1 cellular context compared by ENCODE assay signal in genomic region chr16:8567355-8568230, GRCh38.
TF ChIP-seq lines count a peak whose summit lies in the region.

No MANE protein-coding gene starts in this region.

TF ChIP-seq in HepG2, 621 proteins besides CTCF, POLR2A, EP300 and RAD21 (continued from another document and continues in another):
- TF ChIP-seq TFE3 (CRISPR knock-in tag; IDR thresholded peaks at IDR 0.05) (peak; percentile 44; the same call in 1 of the 2 replicates), ZFP41 (CRISPR knock-in tag; IDR thresholded peaks at IDR 0.05; ENCODE audit: borderline replicate concordance) (peak; percentile 81), CERS6 (CRISPR knock-in tag; IDR thresholded peaks at IDR 0.05) (0 out of 2 replicates have a peak, but pooled peaks have one; percentile 64), ARID4A (CRISPR knock-in tag; IDR thresholded peaks at IDR 0.05; ENCODE audit: borderline replicate concordance) (peak; percentile 53; the same call in 1 of the 2 replicates), TEAD3 (CRISPR knock-in tag; optimal IDR thresholded peaks at IDR 0.05; ENCODE audit: borderline replicate concordance) (peak; percentile 46), HIC2 (CRISPR knock-in tag; IDR thresholded peaks at IDR 0.05; ENCODE audit: low read depth) (0 out of 2 replicates have a peak, but pooled peaks have one; percentile 7), CHCHD3 (CRISPR knock-in tag; IDR thresholded peaks at IDR 0.05) (no peak), NFE2L2 (IDR thresholded peaks at IDR 0.05; ENCODE audit: low read length) (0 out of 2 replicates have a peak, but pooled peaks have one; percentile 40), MAFF (IDR thresholded peaks at IDR 0.05; ENCODE audit: low read depth, low read length) (peak; percentile 65), ZNF121 (CRISPR knock-in tag; IDR thresholded peaks at IDR 0.05) (peak; percentile 57; the same call in 1 of the 2 replicates), STAT5B (CRISPR knock-in tag; IDR thresholded peaks at IDR 0.05) (0 out of 2 replicates have a peak, but pooled peaks have one; percentile 53), ZBED4 (CRISPR knock-in tag; IDR thresholded peaks at IDR 0.05; ENCODE audit: borderline replicate concordance) (0 out of 2 replicates have a peak, but pooled peaks have one; percentile 35), GABPA (IDR thresholded peaks at IDR 0.05; ENCODE audit: low read depth, low read length) (no peak), GABPA (CRISPR knock-in tag; IDR thresholded peaks at IDR 0.05; ENCODE audit: low read depth) (peak; percentile 55), POGK (CRISPR knock-in tag; conservative IDR thresholded peaks at IDR 0.05) (peak; percentile 84; the same call in 1 of the 2 replicates), ZNF414 (CRISPR knock-in tag; IDR thresholded peaks at IDR 0.05) (0 out of 2 replicates have a peak, but pooled peaks have one; percentile 20), ZNF704 (CRISPR knock-in tag; IDR thresholded peaks at IDR 0.05; ENCODE audit: borderline replicate concordance) (no peak), FOXP1 (IDR thresholded peaks at IDR 0.05) (no peak), FOXP1 (CRISPR knock-in tag; IDR thresholded peaks at IDR 0.05) (peak; percentile 54; the same call in 1 of the 2 replicates), SMAD3 (CRISPR knock-in tag; IDR thresholded peaks at IDR 0.05) (peak; percentile 90; the same call in 1 of the 2 replicates), MEIS1 (CRISPR knock-in tag; IDR thresholded peaks at IDR 0.05; ENCODE audit: borderline replicate concordance) (no peak), TAF1 (CRISPR knock-in tag; IDR thresholded peaks at IDR 0.05) (no peak), HDAC6 (IDR thresholded peaks at IDR 0.05; ENCODE audit: low read depth, low read length) (no peak), ZNF891 (CRISPR knock-in tag; IDR thresholded peaks at IDR 0.05) (peak; percentile 32; the same call in 1 of the 2 replicates), ZBTB20 (CRISPR knock-in tag; IDR thresholded peaks at IDR 0.05; ENCODE audit: borderline replicate concordance, low read depth) (0 out of 2 replicates have a peak, but pooled peaks have one; percentile 36), HNF1B (CRISPR knock-in tag; IDR thresholded peaks at IDR 0.05) (peak; percentile 50; the same call in 1 of the 2 replicates), TBL1XR1 (IDR thresholded peaks at IDR 0.05; ENCODE audit: borderline replicate concordance, low read length, partially characterized antibody) (peak; percentile 26), FOXP4 (CRISPR knock-in tag; IDR thresholded peaks at IDR 0.05) (peak; percentile 80), SOX5 (CRISPR knock-in tag; IDR thresholded peaks at IDR 0.05; ENCODE audit: borderline replicate concordance) (peak; percentile 52), KDM5A (IDR thresholded peaks at IDR 0.05; ENCODE audit: borderline replicate concordance, low read length) (no peak; the same call in 1 of the 2 replicates), ZNF367 (CRISPR knock-in tag; IDR thresholded peaks at IDR 0.05; ENCODE audit: borderline replicate concordance) (no peak), ZNF644 (CRISPR knock-in tag; IDR thresholded peaks at IDR 0.05; ENCODE audit: low read depth) (peak; percentile 77), CEBPB (IDR thresholded peaks at IDR 0.05; ENCODE audit: borderline replicate concordance, low read depth, low read length) (0 out of 2 replicates have a peak, but pooled peaks have one; percentile 0), FOXC1 (CRISPR knock-in tag; IDR thresholded peaks at IDR 0.05; ENCODE audit: borderline replicate concordance) (peak; percentile 83)
